13 cellular contexts compared by ENCODE assay signal in the genomic region with DNA sequence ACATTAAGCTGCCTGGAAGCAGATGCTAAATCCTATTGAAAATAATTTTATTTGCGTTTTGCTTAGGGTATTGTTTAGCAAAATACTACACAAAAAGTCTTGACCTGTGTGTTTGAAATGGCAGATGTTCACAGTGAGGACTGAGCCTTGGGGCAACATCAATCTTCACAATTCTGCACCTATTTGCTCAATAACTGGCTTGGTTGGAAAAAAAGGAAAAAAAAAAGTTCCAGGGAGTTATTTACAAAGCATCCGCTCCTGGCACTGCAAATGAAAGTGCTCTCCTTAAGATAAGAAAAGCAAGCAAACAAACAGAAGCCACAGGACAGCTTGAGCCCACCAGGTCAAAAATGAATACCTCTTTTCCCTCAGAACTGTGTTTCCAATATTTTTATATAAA.
"Had no signal": no experiment of that assay in that cellular context is flagged by ENCODE, and none has a peak within 500 bp of the region (broad histone marks: within the 10 kb centered on the region; RNA-seq: fewer than 3 reads in every experiment).

No MANE protein-coding gene starts in this region.

- DNase-seq: activated CD4-positive, alpha-beta T cell treated with anti-CD3 and anti-CD28 coated beads for 1 hour; activated CD4-positive, alpha-beta T cell treated with anti-CD3 and anti-CD28 coated beads, Interleukin-2, amount 50 U/mL, for 4 hours; activated naive CD4-positive, alpha-beta T cell treated with anti-CD3 and anti-CD28 coated beads for 36 hours; activated T-cell treated with anti-CD3 and anti-CD28 coated beads for 4 hours; erythroblast; left colon; midbrain; trophoblast cell had no signal

- ATAC-seq: activated T-helper 17 cell treated with anti-CD3 and anti-CD28 coated beads, Interleukin-2, amount 50 U/mL, for 72 hours; left colon; sciatic nerve had no signal

- H3K27me3 ChIP-seq: ascending aorta, suprapubic skin had no signal

- H3K4me3 ChIP-seq: ascending aorta, lung, suprapubic skin had no signal

- H3K27ac ChIP-seq: ascending aorta, suprapubic skin had no signal

- H3K36me3 ChIP-seq: ascending aorta, suprapubic skin had no signal
